In genomic region chr17:15492186-15492585, GRCh38 we compare ENCODE assay signal across 19 cellular contexts.
"Had no signal": no experiment of that assay in that cellular context is flagged by ENCODE, and none has a peak within 500 bp of the region (broad histone marks: within the 10 kb centered on the region; RNA-seq: fewer than 3 reads in every experiment).

No MANE protein-coding gene starts in this region.

- H3K9me3 ChIP-seq: left ventricle myocardium inferior, neutrophil, pancreas, psoas muscle, right atrium auricular region, thyroid gland had no signal

- H3K27ac ChIP-seq: foreskin keratinocyte, neutrophil, pancreas, psoas muscle had no signal

- H3K4me3 ChIP-seq: left ventricle myocardium inferior, pancreas, psoas muscle, right atrium auricular region, thyroid gland had no signal

- DNase-seq: activated B cell treated with CpG ODN at 0.5 μM for 24 hours; activated CD4-positive, alpha-beta T cell treated with anti-CD3 and anti-CD28 coated beads for 36 hours; activated CD4-positive, alpha-beta T cell treated with anti-CD3 and anti-CD28 coated beads, Interleukin-2, amount 50 U/mL, for 48 hours; activated naive CD4-positive, alpha-beta T cell treated with Interleukin-2 at 50 U/mL for 16 hours; activated naive CD8-positive, alpha-beta T cell treated with anti-CD3 and anti-CD28 coated beads, Interleukin-2, amount 10 ng/mL, durations not matched to agents 7 days and 5 days; activated T-cell treated with anti-CD3 and anti-CD28 coated beads, Interleukin-2, amount 50 U/mL, for 48 hours; amniotic stem cell; cerebellar nuclear complex; foreskin keratinocyte; left ventricle myocardium inferior; pancreas; psoas muscle; stimulated activated CD4-positive, alpha-beta T cell treated with anti-CD3 and anti-CD28 coated beads, Interleukin-12 subunit alpha, Interleukin-12 subunit beta, amount 100 ng/mL, for 4 hours; stimulated activated CD4-positive, alpha-beta T cell treated with anti-CD3 and anti-CD28 coated beads, Interleukin-4, amount 100 ng/mL, for 4 hours; stimulated activated naive CD8-positive, alpha-beta T cell treated with anti-CD3 and anti-CD28 coated beads, Interleukin-15, Interleukin-2, amounts not matched to agents 100 U/mL and 50 U/mL, for 24 hours; T-helper 17 cell; thyroid gland had no signal

- FAIRE-seq: pancreas had no signal

- H3K27me3 ChIP-seq: foreskin keratinocyte, neutrophil, pancreas, right atrium auricular region, thyroid gland had no signal

- H3K36me3 ChIP-seq: left ventricle myocardium inferior, neutrophil, right atrium auricular region, thyroid gland had no signal

- H3K4me1 ChIP-seq: foreskin keratinocyte, pancreas had no signal
